In genomic region chr12:118750666-118751065, GRCh38 we compare ENCODE assay signal across 5 cellular contexts.
"Had no signal": no experiment of that assay in that cellular context is flagged by ENCODE, and none has a peak within 500 bp of the region (broad histone marks: within the 10 kb centered on the region; RNA-seq: fewer than 3 reads in every experiment).

No MANE protein-coding gene starts in this region.

- H3K9ac ChIP-seq: GM23248 had no signal

- H3K27ac Mint-ChIP-seq: H9, IgD-negative memory B cell had no signal

- ATAC-seq: HepG2 had no signal

- H2AFZ ChIP-seq: GM23248 had no signal

- H3K4me3 ChIP-seq: GM23248 had no signal

- DNase-seq: GM23248, H9, HCEC 1CT had no signal

- H3K27ac ChIP-seq: GM23248 had no signal

- H3K36me3 Mint-ChIP-seq: IgD-negative memory B cell had no signal

- H3K4me1 Mint-ChIP-seq: IgD-negative memory B cell had no signal

- H3K4me3 Mint-ChIP-seq: H9, IgD-negative memory B cell had no signal
